Comparison of ENCODE assay signal across 8 cellular contexts in genomic region chr2:68190150-68190784, GRCh38. TPM values are rescaled to one million over a fixed set of nuclear protein-coding genes. Genes with fewer than 3 reads are reported as not detected.
A peak's percentile ranks its signal among the peaks of the same experiment; 100 is the strongest.
DNase-seq lines count a peak whose midpoint lies in the region; ATAC-seq and TF ChIP-seq lines count a peak whose summit lies in the region.
"Not testable (repeated sequence)": the region's sequence is repeated elsewhere in the genome, so short reads cannot be mapped to it uniquely, and the experiment has no call there.

No MANE protein-coding gene starts in this region.

- peaks cover 31% of the 10 kb centered on the region for H3K4me1 Mint-ChIP-seq in CD14-positive monocyte
- H3K4me1 Mint-ChIP-seq in activated CD8-positive, alpha-beta T cell treated with anti-CD3 and anti-CD28 coated beads, Interleukin-2, amount 10 ng/mL, durations not matched to agents 7 days and 5 days (ENCODE audit: low read depth): peaks cover 17% of the 10 kb centered on the region
- peaks cover 43% of the 10 kb centered on the region for H3K4me1 Mint-ChIP-seq in activated naive CD8-positive, alpha-beta T cell treated with anti-CD3 and anti-CD28 coated beads for 36 hours
- peaks cover 12 to 64% (median 45%) of the 10 kb centered on the region in 4 donors for H3K4me1 Mint-ChIP-seq in naive thymus-derived CD8-positive, alpha-beta T cell
- H3K4me1 Mint-ChIP-seq in stimulated activated naive B cell treated with anti-CD40 and anti-IgM and Interleukin-4, amounts not matched to agents 10 μg/mL and 1 μg/mL and 100 μg/mL, for 72 hours: peaks cover 16 to 42% of the 10 kb centered on the region in 2 donors

- H3K27ac ChIP-seq in HEK293 (ENCODE audit: extremely low read depth, low read depth, low read length): not testable (repeated sequence)
- H3K27ac ChIP-seq in RWPE2 (ENCODE audit: poor library complexity, severe bottlenecking) (peak overlapping the region; percentile 27), epithelial cell of prostate (peak overlapping the region; percentile 88)

- H3K27me3 ChIP-seq in RWPE2 (ENCODE audit: insufficient read depth, poor library complexity, severe bottlenecking): not testable (repeated sequence)

- not testable (repeated sequence) for DNase-seq in CD14-positive monocyte (ENCODE audit: low spot score); RWPE2 (ENCODE audit: low spot score); activated CD8-positive, alpha-beta T cell treated with anti-CD3 and anti-CD28 coated beads, Interleukin-2, amount 10 ng/mL, durations not matched to agents 7 days and 5 days; activated naive CD8-positive, alpha-beta T cell treated with anti-CD3 and anti-CD28 coated beads for 36 hours; epithelial cell of prostate (ENCODE audit: low read depth, low spot score); naive thymus-derived CD8-positive, alpha-beta T cell; stimulated activated naive B cell treated with anti-CD40 and anti-IgM and Interleukin-4, amounts not matched to agents 10 μg/mL and 1 μg/mL and 100 μg/mL, for 72 hours

- TF ChIP-seq CTCF in CD14-positive monocyte (IDR thresholded peaks at IDR 0.05); HEK293 (tag by site-specific recombination; IDR thresholded peaks at IDR 0.05); RWPE2 (IDR thresholded peaks at IDR 0.05; ENCODE audit: poor library complexity, severe bottlenecking): not testable (repeated sequence)

- H3K36me3 ChIP-seq in HEK293 (ENCODE audit: control insufficient read depth in 2 of 2, insufficient read depth in 1 of 2, low read length in 2 of 2): not testable (repeated sequence)
- H3K36me3 ChIP-seq in RWPE2 (ENCODE audit: low read depth): peaks cover 23% of the 10 kb centered on the region

- H3K9me3 ChIP-seq in HEK293 (ENCODE audit: control insufficient read depth, insufficient read depth, low read depth, low read length); RWPE2 (ENCODE audit: severe bottlenecking): not testable (repeated sequence)

- intact Hi-C loops in CD14-positive monocyte (cut with micrococcal nuclease): loop anchor here in 1 of 2 donors (10.0 kb wide), 2 partner anchors 95 to 245 kb away; no protein-coding TSS in a partner anchor

- not testable (repeated sequence) for H3K27me3 Mint-ChIP-seq in CD14-positive monocyte (ENCODE audit: low read depth in 3 of 3); activated CD8-positive, alpha-beta T cell treated with anti-CD3 and anti-CD28 coated beads, Interleukin-2, amount 10 ng/mL, durations not matched to agents 7 days and 5 days (ENCODE audit: low read depth); activated naive CD8-positive, alpha-beta T cell treated with anti-CD3 and anti-CD28 coated beads for 36 hours; naive thymus-derived CD8-positive, alpha-beta T cell; stimulated activated naive B cell treated with anti-CD40 and anti-IgM and Interleukin-4, amounts not matched to agents 10 μg/mL and 1 μg/mL and 100 μg/mL, for 72 hours

- not testable (repeated sequence) for H3K4me3 Mint-ChIP-seq in CD14-positive monocyte; activated CD8-positive, alpha-beta T cell treated with anti-CD3 and anti-CD28 coated beads, Interleukin-2, amount 10 ng/mL, durations not matched to agents 7 days and 5 days; activated naive CD8-positive, alpha-beta T cell treated with anti-CD3 and anti-CD28 coated beads for 36 hours; naive thymus-derived CD8-positive, alpha-beta T cell; stimulated activated naive B cell treated with anti-CD40 and anti-IgM and Interleukin-4, amounts not matched to agents 10 μg/mL and 1 μg/mL and 100 μg/mL, for 72 hours

- not testable (repeated sequence) for ATAC-seq in RWPE2 (ENCODE audit: low read depth); activated CD8-positive, alpha-beta T cell treated with anti-CD3 and anti-CD28 coated beads, Interleukin-2, amount 10 ng/mL, durations not matched to agents 7 days and 5 days; stimulated activated naive B cell treated with anti-CD40 and anti-IgM and Interleukin-4, amounts not matched to agents 10 μg/mL and 1 μg/mL and 100 μg/mL, for 72 hours (replicated peaks)
- ATAC-seq in naive thymus-derived CD8-positive, alpha-beta T cell: peak in 1 of 2 donors; percentile 42

- H3K27ac Mint-ChIP-seq in CD14-positive monocyte: peak overlapping the region in 4 of 7 donors; percentile 30 to 72 (median 62)
- H3K27ac Mint-ChIP-seq in activated CD8-positive, alpha-beta T cell treated with anti-CD3 and anti-CD28 coated beads, Interleukin-2, amount 10 ng/mL, durations not matched to agents 7 days and 5 days: peak overlapping the region; percentile 8
- peak overlapping the region; percentile 61 for H3K27ac Mint-ChIP-seq in activated naive CD8-positive, alpha-beta T cell treated with anti-CD3 and anti-CD28 coated beads for 36 hours
- peak overlapping the region in 9 of 10 donors; percentile 2 to 75 (median 66) for H3K27ac Mint-ChIP-seq in naive thymus-derived CD8-positive, alpha-beta T cell
- peak overlapping the region; percentile 67 for H3K27ac Mint-ChIP-seq in stimulated activated naive B cell treated with anti-CD40 and anti-IgM and Interleukin-4, amounts not matched to agents 10 μg/mL and 1 μg/mL and 100 μg/mL, for 72 hours

- H3K36me3 Mint-ChIP-seq in CD14-positive monocyte: peaks cover 12 to 26% of the 10 kb centered on the region in 2 donors
- peaks cover 18% of the 10 kb centered on the region for H3K36me3 Mint-ChIP-seq in activated CD8-positive, alpha-beta T cell treated with anti-CD3 and anti-CD28 coated beads, Interleukin-2, amount 10 ng/mL, durations not matched to agents 7 days and 5 days (ENCODE audit: low read depth)
- H3K36me3 Mint-ChIP-seq in activated naive CD8-positive, alpha-beta T cell treated with anti-CD3 and anti-CD28 coated beads for 36 hours: not testable (repeated sequence)
- H3K36me3 Mint-ChIP-seq in naive thymus-derived CD8-positive, alpha-beta T cell: peaks cover 0 to 26% (median 5%) of the 10 kb centered on the region in 3 donors
- peaks cover 6 to 14% of the 10 kb centered on the region in 2 donors for H3K36me3 Mint-ChIP-seq in stimulated activated naive B cell treated with anti-CD40 and anti-IgM and Interleukin-4, amounts not matched to agents 10 μg/mL and 1 μg/mL and 100 μg/mL, for 72 hours

- CTCF ChIA-PET in HEK293 (lab: Yijun Ruan, JAX): interaction anchor here (0.7 to 1.6 kb wide), 3 partner anchors 13 to 92 kb away, joined by 3 to 5 read pairs (median 3); no protein-coding TSS in a partner anchor
- CTCF ChIA-PET in activated CD8-positive, alpha-beta T cell treated with anti-CD3 and anti-CD28 coated beads, Interleukin-2, amount 10 ng/mL, durations not matched to agents 7 days and 5 days (lab: Charles Lee): interaction anchor here (0.5 to 2.5 kb wide), 7 partner anchors 12 to 93 kb away, joined by 3 to 8 read pairs (median 3); no protein-coding TSS in a partner anchor

- H3K9me3 Mint-ChIP-seq in CD14-positive monocyte; activated CD8-positive, alpha-beta T cell treated with anti-CD3 and anti-CD28 coated beads, Interleukin-2, amount 10 ng/mL, durations not matched to agents 7 days and 5 days (ENCODE audit: insufficient read depth); activated naive CD8-positive, alpha-beta T cell treated with anti-CD3 and anti-CD28 coated beads for 36 hours; naive thymus-derived CD8-positive, alpha-beta T cell; stimulated activated naive B cell treated with anti-CD40 and anti-IgM and Interleukin-4, amounts not matched to agents 10 μg/mL and 1 μg/mL and 100 μg/mL, for 72 hours: not testable (repeated sequence)

- H3K4me3 ChIP-seq in HEK293 (ENCODE audit: low read depth, low read length); RWPE2 (ENCODE audit: severe bottlenecking): not testable (repeated sequence)

- POLR2A ChIA-PET in HEK293 (lab: Yijun Ruan, JAX); activated CD8-positive, alpha-beta T cell treated with anti-CD3 and anti-CD28 coated beads, Interleukin-2, amount 10 ng/mL, durations not matched to agents 7 days and 5 days (lab: Charles Lee); naive thymus-derived CD8-positive, alpha-beta T cell (lab: Charles Lee): not testable (repeated sequence)

- peaks cover 11% of the 10 kb centered on the region for H3K4me1 ChIP-seq in HEK293 (ENCODE audit: control insufficient read depth, insufficient read depth, low read length)
- H3K4me1 ChIP-seq in RWPE2 (ENCODE audit: insufficient read depth, poor library complexity, severe bottlenecking): peaks cover 49% of the 10 kb centered on the region

TF ChIP-seq in HEK293, 187 proteins besides CTCF, POLR2A, EP300 and RAD21:
- peak; percentile 87 for TF ChIP-seq ZNF362 (tag by site-specific recombination; IDR thresholded peaks at IDR 0.05)

RNA-seq across cellular contexts. Expression of gene PNO1, which starts 32.6 kb away (rescaled TPM):
- 10 to 100 TPM; 10.8 to 14.0 TPM for polyA plus RNA-seq in CD14-positive monocyte
- total RNA-seq in activated CD8-positive, alpha-beta T cell treated with anti-CD3 and anti-CD28 coated beads, Interleukin-2, amount 10 ng/mL, durations not matched to agents 7 days and 5 days: 10 to 100 TPM; 12.3 to 13.3 TPM
- 10 to 100 TPM; 37.8 to 42.4 TPM for total RNA-seq in activated naive CD8-positive, alpha-beta T cell treated with anti-CD3 and anti-CD28 coated beads for 36 hours
- total RNA-seq in naive thymus-derived CD8-positive, alpha-beta T cell: 10 to 100 TPM; 11.8 to 13.6 TPM
- 10 to 100 TPM; 19.6 to 24.5 (median 20.1) TPM for polyA plus RNA-seq in naive thymus-derived CD8-positive, alpha-beta T cell

Comparison
In these comparisons a context has a peak if more than half of its experiments do, and no peak if none do; other contexts are left out.
1. H3K27ac Mint-ChIP-seq: peak in every context shown above with its lines; median percentile 67 in stimulated activated naive B cell treated with anti-CD40 and anti-IgM and Interleukin-4, amounts not matched to agents 10 μg/mL and 1 μg/mL and 100 μg/mL, for 72 hours; 66 in naive thymus-derived CD8-positive, alpha-beta T cell; 62 in CD14-positive monocyte; 61 in activated naive CD8-positive, alpha-beta T cell treated with anti-CD3 and anti-CD28 coated beads for 36 hours; 8 in activated CD8-positive, alpha-beta T cell treated with anti-CD3 and anti-CD28 coated beads, Interleukin-2, amount 10 ng/mL, durations not matched to agents 7 days and 5 days.